Comparison of ENCODE assay signal across 8 cellular contexts in genomic region chr1:153534933-153535663, GRCh38. TPM values are rescaled to one million over a fixed set of nuclear protein-coding genes. Genes with fewer than 3 reads are reported as not detected.
DNase-seq lines count a peak whose midpoint lies in the region; ATAC-seq and TF ChIP-seq lines count a peak whose summit lies in the region.

No MANE protein-coding gene starts in this region.

- H3K9me3 Mint-ChIP-seq in CD8-positive, alpha-beta T cell = no peaks in the 10 kb centered on the region

- no peaks in the 10 kb centered on the region for H3K9me3 ChIP-seq in CD8-positive, alpha-beta T cell (ENCODE audit: low read length)
- H3K9me3 ChIP-seq in HUES6 (ENCODE audit: control insufficient read depth, insufficient read depth, low read depth, low read length) = no peaks in the 10 kb centered on the region

- peak; percentile 1 for ATAC-seq in CD8-positive, alpha-beta T cell

- POLR2A ChIA-PET in CD8-positive, alpha-beta T cell (lab: Charles Lee) = interaction anchor here (0.6 to 6.4 kb wide), 12 partner anchors 8 to 456 kb away, joined by 3 to 131 read pairs (median 3); partner anchors contain the start of genes CHTOP, RPS27, S100A4 and S100A5

- peaks cover 77% of the 10 kb centered on the region for H3K4me1 Mint-ChIP-seq in CD8-positive, alpha-beta T cell (ENCODE audit: low read depth)

- intact Hi-C loops in CD8-positive, alpha-beta T cell (cut with DNase I, micrococcal nuclease) = loop anchor here in 1 of 2 experiments (2.0 to 10.0 kb wide), 3 partner anchors 82 to 460 kb away; partner anchors contain the start of genes ILF2, RPS27 and S100A14
- intact Hi-C loops in head of caudate nucleus (cut with DNase I) (no loop called here), posterior vena cava (cut with DNase I) (loop anchor here (5.0 kb wide), 1 partner anchor 32 kb away; the partner anchor contains the start of gene S100A2 (in 2 of the 2))

- H3K27ac ChIP-seq in CD8-positive, alpha-beta T cell (ENCODE audit: low read depth, low read length) = peak overlapping the region; percentile 95
- no peak overlapping the region for H3K27ac ChIP-seq in HUES6 (ENCODE audit: low read depth, low read length)

- no peaks in the 10 kb centered on the region for H3K36me3 ChIP-seq in CD8-positive, alpha-beta T cell (ENCODE audit: insufficient read depth, low read length)
- H3K36me3 ChIP-seq in HUES6 (ENCODE audit: control insufficient read depth, insufficient read depth, low read length) = no peaks in the 10 kb centered on the region

- peak overlapping the region; percentile 96 for H3K27ac Mint-ChIP-seq in CD8-positive, alpha-beta T cell

- no peaks in the 10 kb centered on the region for H3K27me3 Mint-ChIP-seq in CD8-positive, alpha-beta T cell (ENCODE audit: low read depth)

- H3K27me3 ChIP-seq in CD8-positive, alpha-beta T cell (ENCODE audit: insufficient read depth, low read length) = no peaks in the 10 kb centered on the region
- H3K27me3 ChIP-seq in HUES6 (ENCODE audit: control insufficient read depth, insufficient read depth, low read length) = peaks cover 16% of the 10 kb centered on the region; the same call in 1 of the 2 replicates

- H3K4me3 Mint-ChIP-seq in CD8-positive, alpha-beta T cell = peak overlapping the region; percentile 89

- H3K9ac ChIP-seq in HUES6 (ENCODE audit: low read length) = no peak overlapping the region

- CTCF ChIA-PET in CD8-positive, alpha-beta T cell (lab: Charles Lee) = interaction anchor here (0.6 to 8.5 kb wide), 9 partner anchors 13 to 452 kb away, joined by 3 to 201 read pairs (median 4); partner anchors contain the start of genes RAB13, S100A2, S100A3 and S100A4

- peak in 6 of 7 experiments; percentile 13 to 67 (median 41) for DNase-seq in CD8-positive, alpha-beta T cell
- DNase-seq in activated effector memory CD4-positive, alpha-beta T cell treated with anti-CD3 and anti-CD28 coated beads, Interleukin-2, amount 50 U/mL, for 16 hours = peak; percentile 79
- DNase-seq in head of caudate nucleus = peak in 23 of 42 donors; percentile 11 to 64 (median 37)
- peak; percentile 88 for DNase-seq in posterior vena cava (ENCODE audit: low spot score)
- DNase-seq in iPS-NIHi11 (ENCODE audit: low spot score) = no peak
- no peak for DNase-seq in dedifferentiated amniotic fluid mesenchymal stem cell (ENCODE audit: extremely low spot score)
- DNase-seq in SKM-1 (lab: John Stamatoyannopoulos, UW; ENCODE audit: unreplicated experiment) = no peak

- TF ChIP-seq CTCF in CD8-positive, alpha-beta T cell (IDR thresholded peaks at IDR 0.05) = no peak

- H3K4me3 ChIP-seq in CD8-positive, alpha-beta T cell (ENCODE audit: low read depth, low read length) = peak overlapping the region; percentile 99
- H3K4me3 ChIP-seq in HUES6 (ENCODE audit: low read depth, low read length) = peak overlapping the region; percentile 39; the same call in 1 of the 2 replicates

- peaks cover 64% of the 10 kb centered on the region for H3K4me1 ChIP-seq in CD8-positive, alpha-beta T cell (ENCODE audit: insufficient read depth, low read length)
- H3K4me1 ChIP-seq in HUES6 (ENCODE audit: control insufficient read depth, insufficient read depth, low read length) = peaks cover 34% of the 10 kb centered on the region

- H3K36me3 Mint-ChIP-seq in CD8-positive, alpha-beta T cell = peaks cover 23% of the 10 kb centered on the region

RNA-seq across cellular contexts. Expression of gene S100A6, which starts 0.7 kb away (rescaled TPM):
- total RNA-seq in CD8-positive, alpha-beta T cell = 100 to 1,000 TPM; 156 to 166 TPM
- 1,000 to 10,000 TPM; 1,174 to 1,536 TPM for total RNA-seq in posterior vena cava

RNA-seq across cellular contexts. Expression of gene S100A5, which starts 5.6 kb away (rescaled TPM):
- not detected for total RNA-seq in CD8-positive, alpha-beta T cell
- total RNA-seq in posterior vena cava = not detected

RNA-seq across cellular contexts. Expression of gene S100A4, which starts 10.5 kb away (rescaled TPM):
- total RNA-seq in CD8-positive, alpha-beta T cell = 100 to 1,000 TPM; 172 to 177 TPM
- total RNA-seq in posterior vena cava = 100 to 1,000 TPM; 286 to 472 TPM

RNA-seq across cellular contexts. Expression of gene S100A3, which starts 14.0 kb away (rescaled TPM):
- not detected for total RNA-seq in CD8-positive, alpha-beta T cell
- total RNA-seq in posterior vena cava = 1 to 10 TPM; 4.1 to 8.3 TPM

RNA-seq across cellular contexts. Expression of gene S100A2, which starts 30.5 kb away (rescaled TPM):
- not detected for total RNA-seq in CD8-positive, alpha-beta T cell
- total RNA-seq in posterior vena cava = 1 to 10 TPM; 1.5 to 3.5 TPM

Comparison
In these comparisons a context has a peak if more than half of its experiments do, and no peak if none do; other contexts are left out.
1. DNase-seq: peak in CD8-positive, alpha-beta T cell (6 of 7), activated effector memory CD4-positive, alpha-beta T cell treated with anti-CD3 and anti-CD28 coated beads, Interleukin-2, amount 50 U/mL, for 16 hours (single experiment), head of caudate nucleus (23 of 42) and posterior vena cava (single experiment); none in iPS-NIHi11 (single experiment), dedifferentiated amniotic fluid mesenchymal stem cell (single experiment) and SKM-1 (single experiment).
2. RNA of gene S100A6, which starts 0.7 kb away (total RNA-seq): 1,174 to 1,536 TPM in posterior vena cava; 156 to 166 TPM in CD8-positive, alpha-beta T cell; every median in the first group is over 4 times any median in the second.